Comparison of ENCODE assay signal across 1 cellular context in genomic region chr13:51913421-51914136, GRCh38.
TF ChIP-seq lines count a peak whose summit lies in the region.

No MANE protein-coding gene starts in this region.

TF ChIP-seq in GM23338, 12 proteins besides CTCF, POLR2A, EP300 and RAD21 (continued from another document):
- TF ChIP-seq ZNF462 (CRISPR knock-in tag; IDR thresholded peaks at IDR 0.05), result no peak
- no peak for TF ChIP-seq ZNF114 (CRISPR knock-in tag; IDR thresholded peaks at IDR 0.05)
- TF ChIP-seq JUNB (IDR thresholded peaks at IDR 0.05; ENCODE audit: unreplicated experiment), result no peak
- TF ChIP-seq EZH2phosphoT487 (IDR thresholded peaks at IDR 0.05; ENCODE audit: unreplicated experiment), result no peak
- TF ChIP-seq ZNF331 (CRISPR knock-in tag; IDR thresholded peaks at IDR 0.05; ENCODE audit: low read depth), result no peak
- no peak for TF ChIP-seq STAT1 (IDR thresholded peaks at IDR 0.05; ENCODE audit: unreplicated experiment)
- no peak for TF ChIP-seq POLR2AphosphoS5 (IDR thresholded peaks at IDR 0.05; ENCODE audit: low read depth)
- no peak for TF ChIP-seq REST (IDR thresholded peaks at IDR 0.05; ENCODE audit: unreplicated experiment)
- no peak for TF ChIP-seq ETS1 (IDR thresholded peaks at IDR 0.05)
- TF ChIP-seq CREB1 (CRISPR knock-in tag; IDR thresholded peaks at IDR 0.05; ENCODE audit: low read depth), result no peak
